Comparison of ENCODE assay signal across 22 cellular contexts in genomic region chr7:156589808-156590207, GRCh38.
"Had no signal": no experiment of that assay in that cellular context is flagged by ENCODE, and none has a peak within 500 bp of the region (broad histone marks: within the 10 kb centered on the region; RNA-seq: fewer than 3 reads in every experiment).

No MANE protein-coding gene starts in this region.

- H3K4me3 ChIP-seq: adrenal gland, Peyer's patch had no signal

- ATAC-seq: activated CD4-positive, alpha-beta T cell treated with anti-CD3 and anti-CD28 coated beads for 36 hours; activated CD8-positive, alpha-beta T cell treated with anti-CD3 and anti-CD28 coated beads for 36 hours; activated T-cell treated with anti-CD3 and anti-CD28 coated beads, Interleukin-2, amount 50 U/mL, for 72 hours had no signal

- DNase-seq: activated CD4-positive, alpha-beta T cell treated with anti-CD3 and anti-CD28 coated beads for 36 hours; activated CD4-positive, alpha-beta T cell treated with anti-CD3 and anti-CD28 coated beads, Interleukin-2, amount 50 U/mL, for 1 hour; activated CD8-positive, alpha-beta memory T cell treated with anti-CD3 and anti-CD28 coated beads, Interleukin-2, amount 50 U/mL, for 4 hours; activated CD8-positive, alpha-beta T cell treated with anti-CD3 and anti-CD28 coated beads for 36 hours; activated gamma-delta T cell treated with Interleukin-2 at 50 U/mL for 16 hours; activated naive CD4-positive, alpha-beta T cell treated with anti-CD3 and anti-CD28 coated beads, Interleukin-2, amount 50 U/mL, for 16 hours; activated naive CD8-positive, alpha-beta T cell treated with anti-CD3 and anti-CD28 coated beads, Interleukin-2, amount 10 ng/mL, durations not matched to agents 7 days and 5 days; activated T-cell treated with anti-CD3 and anti-CD28 coated beads, Interleukin-2, amount 50 U/mL, for 72 hours; adrenal gland; Kasumi-1; KBM-7; NCI-H1105 treated with DMSO at 0.1 percent for 48 hours; NCI-H1436 treated with DMSO at 0.1 percent for 48 hours; NCI-H187 treated with DMSO at 0.1 percent for 48 hours; NCI-H2081 treated with DMSO at 0.1 percent for 48 hours; NCI-H2171; NCI-H345; NCI-H510A treated with DMSO at 0.1 percent for 48 hours; SIG-M5; T-helper 1 cell; WERI-Rb-1 had no signal
